1 cellular context compared by ENCODE assay signal in the genomic region with DNA sequence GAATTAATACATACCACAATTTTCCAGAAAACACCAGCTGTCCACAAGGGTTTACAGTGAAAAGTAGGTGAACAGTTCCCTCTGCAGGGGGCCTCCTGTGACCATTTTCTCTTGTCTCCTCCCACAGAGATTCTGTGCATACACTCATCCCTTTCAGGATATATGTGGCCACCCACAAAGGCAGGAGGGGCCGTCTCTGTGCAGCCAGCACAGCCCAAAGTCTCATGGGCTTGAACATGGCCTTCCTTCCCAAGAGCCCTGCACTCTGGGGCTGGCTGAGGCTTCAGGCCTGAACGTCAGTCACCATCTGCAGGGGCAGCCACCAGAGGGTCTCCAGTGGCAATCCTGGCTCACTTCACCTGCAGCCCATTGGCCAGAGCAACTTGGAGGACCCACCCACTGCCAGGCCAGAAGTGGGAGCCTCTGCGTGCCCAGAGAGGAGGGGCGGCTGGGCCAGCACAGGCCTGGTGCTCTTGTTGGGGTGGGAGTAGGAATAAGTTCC.
TF ChIP-seq lines count a peak whose summit lies in the region.

No MANE protein-coding gene starts in this region.

TF ChIP-seq in GM12878, 131 proteins besides CTCF, POLR2A, EP300 and RAD21:
- TF ChIP-seq PAX8 (IDR thresholded peaks at IDR 0.05) (no peak), CREM (IDR thresholded peaks at IDR 0.05; ENCODE audit: low read depth) (no peak), KAT2A (conservative IDR thresholded peaks at IDR 0.05; ENCODE audit: control insufficient read depth, low read depth, low read length) (no peak), IRF4 (IDR thresholded peaks at IDR 0.05; ENCODE audit: low read depth, low read length) (no peak), SMAD1 (IDR thresholded peaks at IDR 0.05; ENCODE audit: low read depth, partially characterized antibody) (no peak)
- TF ChIP-seq, protein P1, sequence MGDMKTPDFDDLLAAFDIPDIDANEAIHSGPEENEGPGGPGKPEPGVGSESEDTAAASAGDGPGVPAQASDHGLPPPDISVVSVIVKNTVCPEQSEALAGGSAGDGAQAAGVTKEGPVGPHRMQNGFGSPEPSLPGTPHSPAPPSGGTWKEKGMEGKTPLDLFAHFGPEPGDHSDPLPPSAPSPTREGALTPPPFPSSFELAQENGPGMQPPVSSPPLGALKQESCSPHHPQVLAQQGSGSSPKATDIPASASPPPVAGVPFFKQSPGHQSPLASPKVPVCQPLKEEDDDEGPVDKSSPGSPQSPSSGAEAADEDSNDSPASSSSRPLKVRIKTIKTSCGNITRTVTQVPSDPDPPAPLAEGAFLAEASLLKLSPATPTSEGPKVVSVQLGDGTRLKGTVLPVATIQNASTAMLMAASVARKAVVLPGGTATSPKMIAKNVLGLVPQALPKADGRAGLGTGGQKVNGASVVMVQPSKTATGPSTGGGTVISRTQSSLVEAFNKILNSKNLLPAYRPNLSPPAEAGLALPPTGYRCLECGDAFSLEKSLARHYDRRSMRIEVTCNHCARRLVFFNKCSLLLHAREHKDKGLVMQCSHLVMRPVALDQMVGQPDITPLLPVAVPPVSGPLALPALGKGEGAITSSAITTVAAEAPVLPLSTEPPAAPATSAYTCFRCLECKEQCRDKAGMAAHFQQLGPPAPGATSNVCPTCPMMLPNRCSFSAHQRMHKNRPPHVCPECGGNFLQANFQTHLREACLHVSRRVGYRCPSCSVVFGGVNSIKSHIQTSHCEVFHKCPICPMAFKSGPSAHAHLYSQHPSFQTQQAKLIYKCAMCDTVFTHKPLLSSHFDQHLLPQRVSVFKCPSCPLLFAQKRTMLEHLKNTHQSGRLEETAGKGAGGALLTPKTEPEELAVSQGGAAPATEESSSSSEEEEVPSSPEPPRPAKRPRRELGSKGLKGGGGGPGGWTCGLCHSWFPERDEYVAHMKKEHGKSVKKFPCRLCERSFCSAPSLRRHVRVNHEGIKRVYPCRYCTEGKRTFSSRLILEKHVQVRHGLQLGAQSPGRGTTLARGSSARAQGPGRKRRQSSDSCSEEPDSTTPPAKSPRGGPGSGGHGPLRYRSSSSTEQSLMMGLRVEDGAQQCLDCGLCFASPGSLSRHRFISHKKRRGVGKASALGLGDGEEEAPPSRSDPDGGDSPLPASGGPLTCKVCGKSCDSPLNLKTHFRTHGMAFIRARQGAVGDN (IDR thresholded peaks at IDR 0.05), result no peak
